1 cellular context compared by ENCODE assay signal in genomic region chr19:50490991-50491472, GRCh38.
TF ChIP-seq lines count a peak whose summit lies in the region.

No MANE protein-coding gene starts in this region.

TF ChIP-seq in K562, 482 proteins besides CTCF, POLR2A, EP300 and RAD21:
- TF ChIP-seq NR4A1 (CRISPR knock-in tag; IDR thresholded peaks at IDR 0.05) (no peak), NR4A1 (tag; IDR thresholded peaks at IDR 0.05) (no peak), NR1H2 (CRISPR knock-in tag; IDR thresholded peaks at IDR 0.05) (no peak), ZC3H4 (CRISPR knock-in tag; IDR thresholded peaks at IDR 0.05; ENCODE audit: borderline replicate concordance) (no peak), ZBED1 (IDR thresholded peaks at IDR 0.05) (no peak), SETDB1 (IDR thresholded peaks at IDR 0.05; ENCODE audit: low read length) (no peak), KAT8 (IDR thresholded peaks at IDR 0.05; ENCODE audit: low read depth) (no peak), CREB1 (IDR thresholded peaks at IDR 0.05) (no peak), CREB1 (CRISPR knock-in tag; IDR thresholded peaks at IDR 0.05) (no peak), ZBTB11 (CRISPR knock-in tag; IDR thresholded peaks at IDR 0.05) (no peak), ZHX1 (conservative IDR thresholded peaks at IDR 0.05; ENCODE audit: low read length) (no peak), PTBP1 (IDR thresholded peaks at IDR 0.05; ENCODE audit: low read depth, low read length) (no peak), REST (CRISPR knock-in tag; IDR thresholded peaks at IDR 0.05; ENCODE audit: low read depth) (no peak), ETS1 (conservative IDR thresholded peaks at IDR 0.05; ENCODE audit: control insufficient read depth, low read depth, low read length) (no peak), CBFA2T2 (conservative IDR thresholded peaks at IDR 0.05) (no peak), ADNP (tag; IDR thresholded peaks at IDR 0.05) (no peak), PML (IDR thresholded peaks at IDR 0.05; ENCODE audit: low read length) (no peak)
